Comparison of ENCODE assay signal across 16 cellular contexts in genomic region chrX:101774340-101774739, GRCh38.
DNase-seq lines count a peak whose midpoint lies in the region; ATAC-seq and TF ChIP-seq lines count a peak whose summit lies in the region.
"Had no signal": no experiment of that assay in that cellular context is flagged by ENCODE, and none has a peak within 500 bp of the region (broad histone marks: within the 10 kb centered on the region; RNA-seq: fewer than 3 reads in every experiment).

No MANE protein-coding gene starts in this region.

- ATAC-seq in GM18873 (IDR thresholded peaks at IDR 0.05; ENCODE audit: low FRiP score, unreplicated experiment) (peak; percentile 100), GM21515 (IDR thresholded peaks at IDR 0.05; ENCODE audit: unreplicated experiment) (peak; percentile 100), HG03025 (IDR thresholded peaks at IDR 0.05; ENCODE audit: low FRiP score, unreplicated experiment) (peak; percentile 99), HG03575 (IDR thresholded peaks at IDR 0.05; ENCODE audit: extremely low read depth, insufficient number of reproducible peaks, low FRiP score, unreplicated experiment) (peak; percentile 94)
- no peak for ATAC-seq in effector memory CD8-positive, alpha-beta T cell (replicated peaks)
- ATAC-seq: stimulated activated naive B cell treated with anti-CD40 and anti-IgM and Interleukin-4, amounts not matched to agents 10 μg/mL and 1 μg/mL and 100 μg/mL, for 72 hours had no signal

- H3K27me3 ChIP-seq in dorsolateral prefrontal cortex = peaks cover 0 to 46% (median 5%) of the 10 kb centered on the region in 45 donors

- H3K4me1 Mint-ChIP-seq in effector memory CD8-positive, alpha-beta T cell (ENCODE audit: low read depth in 2 of 2) = no peaks in the 10 kb centered on the region
- H3K4me1 Mint-ChIP-seq: CD8-positive, alpha-beta memory T cell; stimulated activated naive B cell treated with anti-CD40 and anti-IgM and Interleukin-4, amounts not matched to agents 10 μg/mL and 1 μg/mL and 100 μg/mL, for 72 hours had no signal

- H3K27me3 Mint-ChIP-seq in effector memory CD8-positive, alpha-beta T cell = peaks cover 10 to 18% of the 10 kb centered on the region in 2 donors

- H3K9me3 Mint-ChIP-seq in effector memory CD8-positive, alpha-beta T cell = no peaks in the 10 kb centered on the region
- H3K9me3 Mint-ChIP-seq: activated T-cell treated with anti-CD3 and anti-CD28 coated beads, Interleukin-2, amount 50 U/mL, for 24 hours had no signal

- no peak overlapping the region for H3K4me3 Mint-ChIP-seq in effector memory CD8-positive, alpha-beta T cell
- H3K4me3 Mint-ChIP-seq: activated T-cell treated with anti-CD3 and anti-CD28 coated beads, Interleukin-2, amount 50 U/mL, for 24 hours; stimulated activated naive B cell treated with anti-CD40 and anti-IgM and Interleukin-4, amounts not matched to agents 10 μg/mL and 1 μg/mL and 100 μg/mL, for 72 hours had no signal

- no peaks in the 10 kb centered on the region for H3K36me3 Mint-ChIP-seq in effector memory CD8-positive, alpha-beta T cell (ENCODE audit: insufficient read depth)
- H3K36me3 Mint-ChIP-seq: CD8-positive, alpha-beta memory T cell; stimulated activated naive B cell treated with anti-CD40 and anti-IgM and Interleukin-4, amounts not matched to agents 10 μg/mL and 1 μg/mL and 100 μg/mL, for 72 hours had no signal

- intact Hi-C loops in dorsolateral prefrontal cortex (cut with DNase I) = no loop called here

- no peak overlapping the region for H3K4me3 ChIP-seq in dorsolateral prefrontal cortex
- H3K4me3 ChIP-seq: lung had no signal

- DNase-seq in dorsolateral prefrontal cortex (no peak), NCI-H2107 treated with DMSO at 0.1 percent for 48 hours (lab: John Stamatoyannopoulos, UW; ENCODE audit: unreplicated experiment) (no peak)
- no peak for DNase-seq in effector CD4-positive, alpha-beta T cell
- no peak for DNase-seq in effector memory CD8-positive, alpha-beta T cell
- DNase-seq: activated T-cell treated with anti-CD3 and anti-CD28 coated beads, Interleukin-2, amount 50 U/mL, for 24 hours; CD8-positive, alpha-beta memory T cell; NCI-H510A; Right ventricle myocardium superior; stimulated activated CD4-positive, alpha-beta T cell treated with anti-CD3 and anti-CD28 coated beads, Interleukin-15, amount 100 ng/mL, for 24 hours; stimulated activated naive B cell treated with anti-CD40 and anti-IgM and Interleukin-4, amounts not matched to agents 10 μg/mL and 1 μg/mL and 100 μg/mL, for 72 hours; WERI-Rb-1 had no signal

- no peak overlapping the region for H3K27ac Mint-ChIP-seq in effector memory CD8-positive, alpha-beta T cell
- H3K27ac Mint-ChIP-seq: activated T-cell treated with anti-CD3 and anti-CD28 coated beads, Interleukin-2, amount 50 U/mL, for 24 hours; CD8-positive, alpha-beta memory T cell; stimulated activated naive B cell treated with anti-CD40 and anti-IgM and Interleukin-4, amounts not matched to agents 10 μg/mL and 1 μg/mL and 100 μg/mL, for 72 hours had no signal

- H3K27ac ChIP-seq in dorsolateral prefrontal cortex = no peak overlapping the region
- H3K27ac ChIP-seq: WERI-Rb-1 had no signal

- TF ChIP-seq CTCF in dorsolateral prefrontal cortex (IDR thresholded peaks at IDR 0.05 in 54 of 56, conservative IDR thresholded peaks at IDR 0.05 in 2 of 56; ENCODE audit: low read depth in 1 of 56, partially characterized antibody in 56 of 56) = no peak
